Comparison of ENCODE assay signal across 8 cellular contexts in genomic region chr2:42722328-42723190, GRCh38. TPM values are rescaled to one million over a fixed set of nuclear protein-coding genes. Genes with fewer than 3 reads are reported as not detected.
A peak's percentile ranks its signal among the peaks of the same experiment; 100 is the strongest.
DNase-seq lines count a peak whose midpoint lies in the region; ATAC-seq, FAIRE-seq and TF ChIP-seq lines count a peak whose summit lies in the region.

No MANE protein-coding gene starts in this region.

- H3K4me1 ChIP-seq in suprapubic skin, result peaks cover 7% of the 10 kb centered on the region

- no peak overlapping the region for H3K4me3 ChIP-seq in AG09309 (ENCODE audit: control insufficient read depth, low read depth, low read length)
- no peak overlapping the region for H3K4me3 ChIP-seq in bronchial epithelial cell (ENCODE audit: low read depth, low read length)
- no peak overlapping the region for H3K4me3 ChIP-seq in suprapubic skin

- no peak for FAIRE-seq in bronchial epithelial cell (lab: Jason Lieb, UNC)

- no peak for TF ChIP-seq EP300 in suprapubic skin (IDR thresholded peaks at IDR 0.05)

- TF ChIP-seq POLR2A in suprapubic skin (IDR thresholded peaks at IDR 0.05), result no peak

- no peak for TF ChIP-seq CTCF in AG09309 (IDR thresholded peaks at IDR 0.05; ENCODE audit: control insufficient read depth, insufficient read depth, low read depth, low read length, missing control alignments)
- TF ChIP-seq CTCF in bronchial epithelial cell (IDR thresholded peaks at IDR 0.05; ENCODE audit: insufficient read depth, low read length, severe bottlenecking), result no peak
- no peak for TF ChIP-seq CTCF in suprapubic skin (IDR thresholded peaks at IDR 0.05)

- no peak overlapping the region for H3K27ac ChIP-seq in suprapubic skin

- H3K36me3 ChIP-seq in bronchial epithelial cell (ENCODE audit: control insufficient read depth, insufficient read depth, low read length), result no peaks in the 10 kb centered on the region
- H3K36me3 ChIP-seq in suprapubic skin, result no peaks in the 10 kb centered on the region

- H3K9me3 ChIP-seq in suprapubic skin, result no peaks in the 10 kb centered on the region

- H3K27me3 ChIP-seq in bronchial epithelial cell (ENCODE audit: control insufficient read depth, insufficient read depth, low read length), result no peaks in the 10 kb centered on the region
- H3K27me3 ChIP-seq in suprapubic skin, result no peaks in the 10 kb centered on the region

- ATAC-seq in GM18517 (IDR thresholded peaks at IDR 0.05; ENCODE audit: unreplicated experiment) (peak; percentile 96), HG02884 (IDR thresholded peaks at IDR 0.05; ENCODE audit: unreplicated experiment) (peak; percentile 96)

- peak; percentile 79 for DNase-seq in AG09309 (ENCODE audit: low read depth)
- DNase-seq in NCI-H2227 (lab: John Stamatoyannopoulos, UW; ENCODE audit: unreplicated experiment), result peak; percentile 51
- DNase-seq in bronchial epithelial cell (ENCODE audit: low read depth), result peak; percentile 87
- peak; percentile 72 for DNase-seq in medulla oblongata (ENCODE audit: extremely low spot score)
- no peak for DNase-seq in NCI-H1930 (lab: John Stamatoyannopoulos, UW)
- DNase-seq in suprapubic skin (ENCODE audit: low spot score in 2 of 2), result no peak

- 40% methylated on average over 7 of the region's 7 CpGs for WGBS in suprapubic skin

RNA-seq across cellular contexts. Expression of gene OXER1, which starts 41.4 kb away (rescaled TPM):
- not detected in 2 replicates for total RNA-seq in bronchial epithelial cell
- 1 to 10 TPM in 3 of 4 donors, under 1 TPM in 1; 0.76 to 3.9 (median 2.1) TPM for total RNA-seq in suprapubic skin

Comparison
In these comparisons a context has a peak if more than half of its experiments do, and no peak if none do; other contexts are left out.
1. DNase-seq: peak in AG09309 (single experiment), NCI-H2227 (single experiment), bronchial epithelial cell (single experiment) and medulla oblongata (single experiment); none in NCI-H1930 (0 of 2) and suprapubic skin (0 of 2).